In the genomic region with DNA sequence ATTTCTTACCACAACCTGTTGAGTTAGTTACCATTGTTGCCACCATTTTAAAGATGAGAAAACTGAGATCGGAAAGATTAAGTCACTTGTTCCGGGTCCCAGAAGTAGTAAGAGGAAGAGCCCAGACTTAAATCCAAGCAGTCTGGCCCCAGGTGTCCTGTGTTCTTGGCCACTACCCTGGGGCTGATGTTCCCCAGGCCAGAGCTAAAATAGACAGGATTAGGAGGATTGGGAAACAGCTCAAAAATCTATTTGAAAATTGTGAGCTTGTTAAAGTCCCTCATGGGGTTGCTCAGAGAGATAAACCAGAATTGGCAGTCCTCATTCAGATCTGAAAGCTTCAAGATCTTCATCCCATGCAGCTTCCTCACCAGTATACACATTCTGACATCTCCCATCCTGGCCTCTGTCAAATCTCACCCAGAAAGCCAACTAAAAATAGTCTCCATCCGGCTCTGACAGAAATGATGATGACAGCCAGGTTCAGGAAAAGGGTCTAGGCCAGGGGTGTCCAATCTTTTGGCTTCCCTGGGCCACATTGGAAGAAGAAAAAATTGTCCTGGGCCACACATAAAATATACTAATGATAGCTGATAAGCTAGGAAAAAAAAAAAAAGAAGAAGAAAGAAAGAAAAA, we compare ENCODE assay signal across 14 cellular contexts.
DNase-seq lines count a peak whose midpoint lies in the region; FAIRE-seq and TF ChIP-seq lines count a peak whose summit lies in the region.
"Had no signal": no experiment of that assay in that cellular context is flagged by ENCODE, and none has a peak within 500 bp of the region (broad histone marks: within the 10 kb centered on the region; RNA-seq: fewer than 3 reads in every experiment).

No MANE protein-coding gene starts in this region.

- peak; percentile 66 for FAIRE-seq in GM19239 (lab: Jason Lieb, UNC)
- FAIRE-seq: HTR-8/SVneo, pancreas had no signal

- H3K4me3 ChIP-seq in right atrium auricular region (no peak overlapping the region), smooth muscle cell (no peak overlapping the region)
- H3K4me3 ChIP-seq: pancreas had no signal

- H3K27ac ChIP-seq in right atrium auricular region: peak overlapping the region; percentile 78 to 91
- peak overlapping the region; percentile 84 for H3K27ac ChIP-seq in smooth muscle cell (ENCODE audit: low read depth)
- H3K27ac ChIP-seq: pancreas had no signal

- peaks cover 57% of the 10 kb centered on the region for H3K4me1 Mint-ChIP-seq in activated naive CD8-positive, alpha-beta T cell (ENCODE audit: low read depth)

- no peaks in the 10 kb centered on the region for H3K36me3 Mint-ChIP-seq in activated naive CD8-positive, alpha-beta T cell
- H3K36me3 Mint-ChIP-seq: CD4-positive, alpha-beta memory T cell had no signal

- H3F3A ChIP-seq in smooth muscle cell (ENCODE audit: low read depth): peaks cover 36% of the 10 kb centered on the region

- WGBS in smooth muscle cell (ENCODE audit: low lambda C conversion rate): 27% methylated on average over 3 of the region's 3 CpGs

- H3K79me2 ChIP-seq in smooth muscle cell (ENCODE audit: low read depth): peaks cover 8% of the 10 kb centered on the region

- no peaks in the 10 kb centered on the region for H3K36me3 ChIP-seq in right atrium auricular region
- H3K36me3 ChIP-seq in smooth muscle cell (ENCODE audit: low read depth): no peaks in the 10 kb centered on the region
- H3K36me3 ChIP-seq: pancreas had no signal

- no peaks in the 10 kb centered on the region for H4K20me1 ChIP-seq in smooth muscle cell (ENCODE audit: low read depth)

- DNase-seq in GM19239 (ENCODE audit: insufficient read length, low spot score) (no peak), right atrium auricular region (ENCODE audit: low spot score) (no peak), smooth muscle cell (lab: John Stamatoyannopoulos, UW; ENCODE audit: unreplicated experiment) (no peak), middle frontal gyrus (ENCODE audit: extremely low spot score, low spot score) (no peak), iPS-NIHi7 (ENCODE audit: extremely low spot score) (no peak), GM10266 (ENCODE audit: extremely low spot score) (no peak), GM13977 (ENCODE audit: low spot score) (no peak)
- DNase-seq: CD4-positive, alpha-beta memory T cell; left colon; NCI-H1092; NCI-H345; pancreas had no signal

- H3K4me1 ChIP-seq in right atrium auricular region (peaks cover 0 to 96% of the 10 kb centered on the region in 2 donors), smooth muscle cell (ENCODE audit: low read depth) (peaks cover 49% of the 10 kb centered on the region)

- H3K27me3 Mint-ChIP-seq in activated naive CD8-positive, alpha-beta T cell: no peaks in the 10 kb centered on the region
- H3K27me3 Mint-ChIP-seq: CD4-positive, alpha-beta memory T cell had no signal

- peak overlapping the region; percentile 48 for H3K4me2 ChIP-seq in smooth muscle cell

- H3K9me3 Mint-ChIP-seq in activated naive CD8-positive, alpha-beta T cell (ENCODE audit: low read depth): no peaks in the 10 kb centered on the region

- H3K9me3 ChIP-seq in right atrium auricular region (no peaks in the 10 kb centered on the region), smooth muscle cell (replicated peaks; ENCODE audit: low read depth) (no peaks in the 10 kb centered on the region)
- H3K9me3 ChIP-seq: pancreas had no signal

- TF ChIP-seq CTCF in right atrium auricular region (IDR thresholded peaks at IDR 0.05): no peak
- no peak for TF ChIP-seq CTCF in smooth muscle cell (IDR thresholded peaks at IDR 0.05; ENCODE audit: borderline replicate concordance, insufficient read depth, poor library complexity, severe bottlenecking)
- no peak for TF ChIP-seq CTCF in GM10266 (IDR thresholded peaks at IDR 0.05; ENCODE audit: control insufficient read depth, insufficient read depth, low read depth, missing control alignments)
- no peak for TF ChIP-seq CTCF in GM13977 (IDR thresholded peaks at IDR 0.05; ENCODE audit: extremely low read depth, insufficient read depth, missing control alignments)

- H3K4me3 Mint-ChIP-seq in activated naive CD8-positive, alpha-beta T cell: no peak overlapping the region
- H3K4me3 Mint-ChIP-seq: CD4-positive, alpha-beta memory T cell had no signal

- H2AFZ ChIP-seq in smooth muscle cell (ENCODE audit: low read depth): no peak overlapping the region

- no peak overlapping the region for H3K9ac ChIP-seq in smooth muscle cell (ENCODE audit: low read depth)

- in situ Hi-C loops in GM13977 (cut with MboI; ENCODE audit: low pct_unique_long_range_greater_than_20kb, low sequenced_read_pairs, unreplicated experiment): no loop called here

- peak overlapping the region; percentile 79 for H3K27ac Mint-ChIP-seq in activated naive CD8-positive, alpha-beta T cell

- H3K27me3 ChIP-seq in right atrium auricular region: no peaks in the 10 kb centered on the region
- H3K27me3 ChIP-seq in smooth muscle cell (ENCODE audit: low read depth): no peaks in the 10 kb centered on the region
- H3K27me3 ChIP-seq: pancreas had no signal
